In the genomic region with DNA sequence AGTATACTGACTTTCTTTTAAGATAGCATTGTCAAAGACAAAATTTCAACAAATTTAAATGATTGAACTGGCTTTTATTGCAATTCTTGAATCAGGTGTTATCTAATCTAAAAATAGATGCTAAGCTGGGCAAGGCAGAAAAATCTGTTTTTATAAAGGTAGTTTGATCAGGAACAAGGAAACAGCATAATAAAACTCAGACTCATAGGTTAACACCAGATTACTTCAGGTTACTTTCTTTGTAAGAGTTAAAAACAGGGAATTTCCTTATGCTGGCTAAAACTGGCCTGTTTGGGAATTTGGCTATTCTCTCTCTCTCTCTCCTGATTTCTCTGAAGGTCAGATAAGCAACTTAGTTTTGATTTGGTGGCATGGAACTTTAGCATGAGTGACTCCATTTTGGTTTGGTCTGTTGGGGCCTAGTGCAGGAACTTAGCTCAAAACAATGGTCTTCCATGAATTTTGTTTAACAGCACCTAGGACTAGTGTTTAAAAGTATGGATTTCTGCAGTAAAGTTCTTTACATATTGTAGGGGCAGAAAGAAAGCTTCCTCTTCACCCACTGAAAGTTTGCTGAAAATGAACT, we compare ENCODE assay signal across 1 cellular context.
TF ChIP-seq lines count a peak whose summit lies in the region.

No MANE protein-coding gene starts in this region.

TF ChIP-seq in K562, 482 proteins besides CTCF, POLR2A, EP300 and RAD21 (continued from another document and continues in another):
- TF ChIP-seq, protein P1, sequence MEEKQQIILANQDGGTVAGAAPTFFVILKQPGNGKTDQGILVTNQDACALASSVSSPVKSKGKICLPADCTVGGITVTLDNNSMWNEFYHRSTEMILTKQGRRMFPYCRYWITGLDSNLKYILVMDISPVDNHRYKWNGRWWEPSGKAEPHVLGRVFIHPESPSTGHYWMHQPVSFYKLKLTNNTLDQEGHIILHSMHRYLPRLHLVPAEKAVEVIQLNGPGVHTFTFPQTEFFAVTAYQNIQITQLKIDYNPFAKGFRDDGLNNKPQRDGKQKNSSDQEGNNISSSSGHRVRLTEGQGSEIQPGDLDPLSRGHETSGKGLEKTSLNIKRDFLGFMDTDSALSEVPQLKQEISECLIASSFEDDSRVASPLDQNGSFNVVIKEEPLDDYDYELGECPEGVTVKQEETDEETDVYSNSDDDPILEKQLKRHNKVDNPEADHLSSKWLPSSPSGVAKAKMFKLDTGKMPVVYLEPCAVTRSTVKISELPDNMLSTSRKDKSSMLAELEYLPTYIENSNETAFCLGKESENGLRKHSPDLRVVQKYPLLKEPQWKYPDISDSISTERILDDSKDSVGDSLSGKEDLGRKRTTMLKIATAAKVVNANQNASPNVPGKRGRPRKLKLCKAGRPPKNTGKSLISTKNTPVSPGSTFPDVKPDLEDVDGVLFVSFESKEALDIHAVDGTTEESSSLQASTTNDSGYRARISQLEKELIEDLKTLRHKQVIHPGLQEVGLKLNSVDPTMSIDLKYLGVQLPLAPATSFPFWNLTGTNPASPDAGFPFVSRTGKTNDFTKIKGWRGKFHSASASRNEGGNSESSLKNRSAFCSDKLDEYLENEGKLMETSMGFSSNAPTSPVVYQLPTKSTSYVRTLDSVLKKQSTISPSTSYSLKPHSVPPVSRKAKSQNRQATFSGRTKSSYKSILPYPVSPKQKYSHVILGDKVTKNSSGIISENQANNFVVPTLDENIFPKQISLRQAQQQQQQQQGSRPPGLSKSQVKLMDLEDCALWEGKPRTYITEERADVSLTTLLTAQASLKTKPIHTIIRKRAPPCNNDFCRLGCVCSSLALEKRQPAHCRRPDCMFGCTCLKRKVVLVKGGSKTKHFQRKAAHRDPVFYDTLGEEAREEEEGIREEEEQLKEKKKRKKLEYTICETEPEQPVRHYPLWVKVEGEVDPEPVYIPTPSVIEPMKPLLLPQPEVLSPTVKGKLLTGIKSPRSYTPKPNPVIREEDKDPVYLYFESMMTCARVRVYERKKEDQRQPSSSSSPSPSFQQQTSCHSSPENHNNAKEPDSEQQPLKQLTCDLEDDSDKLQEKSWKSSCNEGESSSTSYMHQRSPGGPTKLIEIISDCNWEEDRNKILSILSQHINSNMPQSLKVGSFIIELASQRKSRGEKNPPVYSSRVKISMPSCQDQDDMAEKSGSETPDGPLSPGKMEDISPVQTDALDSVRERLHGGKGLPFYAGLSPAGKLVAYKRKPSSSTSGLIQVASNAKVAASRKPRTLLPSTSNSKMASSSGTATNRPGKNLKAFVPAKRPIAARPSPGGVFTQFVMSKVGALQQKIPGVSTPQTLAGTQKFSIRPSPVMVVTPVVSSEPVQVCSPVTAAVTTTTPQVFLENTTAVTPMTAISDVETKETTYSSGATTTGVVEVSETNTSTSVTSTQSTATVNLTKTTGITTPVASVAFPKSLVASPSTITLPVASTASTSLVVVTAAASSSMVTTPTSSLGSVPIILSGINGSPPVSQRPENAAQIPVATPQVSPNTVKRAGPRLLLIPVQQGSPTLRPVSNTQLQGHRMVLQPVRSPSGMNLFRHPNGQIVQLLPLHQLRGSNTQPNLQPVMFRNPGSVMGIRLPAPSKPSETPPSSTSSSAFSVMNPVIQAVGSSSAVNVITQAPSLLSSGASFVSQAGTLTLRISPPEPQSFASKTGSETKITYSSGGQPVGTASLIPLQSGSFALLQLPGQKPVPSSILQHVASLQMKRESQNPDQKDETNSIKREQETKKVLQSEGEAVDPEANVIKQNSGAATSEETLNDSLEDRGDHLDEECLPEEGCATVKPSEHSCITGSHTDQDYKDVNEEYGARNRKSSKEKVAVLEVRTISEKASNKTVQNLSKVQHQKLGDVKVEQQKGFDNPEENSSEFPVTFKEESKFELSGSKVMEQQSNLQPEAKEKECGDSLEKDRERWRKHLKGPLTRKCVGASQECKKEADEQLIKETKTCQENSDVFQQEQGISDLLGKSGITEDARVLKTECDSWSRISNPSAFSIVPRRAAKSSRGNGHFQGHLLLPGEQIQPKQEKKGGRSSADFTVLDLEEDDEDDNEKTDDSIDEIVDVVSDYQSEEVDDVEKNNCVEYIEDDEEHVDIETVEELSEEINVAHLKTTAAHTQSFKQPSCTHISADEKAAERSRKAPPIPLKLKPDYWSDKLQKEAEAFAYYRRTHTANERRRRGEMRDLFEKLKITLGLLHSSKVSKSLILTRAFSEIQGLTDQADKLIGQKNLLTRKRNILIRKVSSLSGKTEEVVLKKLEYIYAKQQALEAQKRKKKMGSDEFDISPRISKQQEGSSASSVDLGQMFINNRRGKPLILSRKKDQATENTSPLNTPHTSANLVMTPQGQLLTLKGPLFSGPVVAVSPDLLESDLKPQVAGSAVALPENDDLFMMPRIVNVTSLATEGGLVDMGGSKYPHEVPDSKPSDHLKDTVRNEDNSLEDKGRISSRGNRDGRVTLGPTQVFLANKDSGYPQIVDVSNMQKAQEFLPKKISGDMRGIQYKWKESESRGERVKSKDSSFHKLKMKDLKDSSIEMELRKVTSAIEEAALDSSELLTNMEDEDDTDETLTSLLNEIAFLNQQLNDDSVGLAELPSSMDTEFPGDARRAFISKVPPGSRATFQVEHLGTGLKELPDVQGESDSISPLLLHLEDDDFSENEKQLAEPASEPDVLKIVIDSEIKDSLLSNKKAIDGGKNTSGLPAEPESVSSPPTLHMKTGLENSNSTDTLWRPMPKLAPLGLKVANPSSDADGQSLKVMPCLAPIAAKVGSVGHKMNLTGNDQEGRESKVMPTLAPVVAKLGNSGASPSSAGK (IDR thresholded peaks at IDR 0.05), result no peak
- TF ChIP-seq RBM17 (IDR thresholded peaks at IDR 0.05; ENCODE audit: borderline replicate concordance, low read depth, low read length), result no peak
- TF ChIP-seq MAFG (tag; conservative IDR thresholded peaks at IDR 0.05), result no peak
- no peak for TF ChIP-seq SUPT5H (IDR thresholded peaks at IDR 0.05)
- TF ChIP-seq KLF13 (tag; IDR thresholded peaks at IDR 0.05; ENCODE audit: borderline replicate concordance, low read depth), result 0 out of 2 replicates have a peak, but pooled peaks have one; percentile 39
- TF ChIP-seq, protein P2, sequence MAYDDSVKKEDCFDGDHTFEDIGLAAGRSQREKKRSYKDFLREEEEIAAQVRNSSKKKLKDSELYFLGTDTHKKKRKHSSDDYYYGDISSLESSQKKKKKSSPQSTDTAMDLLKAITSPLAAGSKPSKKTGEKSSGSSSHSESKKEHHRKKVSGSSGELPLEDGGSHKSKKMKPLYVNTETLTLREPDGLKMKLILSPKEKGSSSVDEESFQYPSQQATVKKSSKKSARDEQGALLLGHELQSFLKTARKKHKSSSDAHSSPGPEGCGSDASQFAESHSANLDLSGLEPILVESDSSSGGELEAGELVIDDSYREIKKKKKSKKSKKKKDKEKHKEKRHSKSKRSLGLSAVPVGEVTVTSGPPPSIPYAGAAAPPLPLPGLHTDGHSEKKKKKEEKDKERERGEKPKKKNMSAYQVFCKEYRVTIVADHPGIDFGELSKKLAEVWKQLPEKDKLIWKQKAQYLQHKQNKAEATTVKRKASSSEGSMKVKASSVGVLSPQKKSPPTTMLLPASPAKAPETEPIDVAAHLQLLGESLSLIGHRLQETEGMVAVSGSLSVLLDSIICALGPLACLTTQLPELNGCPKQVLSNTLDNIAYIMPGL (CRISPR knock-in tag; IDR thresholded peaks at IDR 0.05), result no peak
- TF ChIP-seq ZNF311 (CRISPR knock-in tag; IDR thresholded peaks at IDR 0.05), result peak; percentile 81; the same call in 1 of the 2 replicates
- peak; percentile 82; the same call in 1 of the 2 replicates for TF ChIP-seq KLF6 (CRISPR knock-in tag; IDR thresholded peaks at IDR 0.05; ENCODE audit: borderline replicate concordance)
- no peak for TF ChIP-seq NUFIP1 (IDR thresholded peaks at IDR 0.05; ENCODE audit: partially characterized antibody)
- TF ChIP-seq HMG20A (CRISPR knock-in tag; conservative IDR thresholded peaks at IDR 0.05), result no peak
- TF ChIP-seq, protein P3, sequence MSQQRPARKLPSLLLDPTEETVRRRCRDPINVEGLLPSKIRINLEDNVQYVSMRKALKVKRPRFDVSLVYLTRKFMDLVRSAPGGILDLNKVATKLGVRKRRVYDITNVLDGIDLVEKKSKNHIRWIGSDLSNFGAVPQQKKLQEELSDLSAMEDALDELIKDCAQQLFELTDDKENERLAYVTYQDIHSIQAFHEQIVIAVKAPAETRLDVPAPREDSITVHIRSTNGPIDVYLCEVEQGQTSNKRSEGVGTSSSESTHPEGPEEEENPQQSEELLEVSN (IDR thresholded peaks at IDR 0.05; ENCODE audit: borderline replicate concordance in 1 of 2, extremely low read depth in 1 of 2, insufficient read depth in 1 of 2, insufficient read length in 1 of 2, low read depth in 1 of 2, low read length in 1 of 2, poor library complexity in 1 of 2, severe bottlenecking in 1 of 2), result no peak
- TF ChIP-seq, protein P4, sequence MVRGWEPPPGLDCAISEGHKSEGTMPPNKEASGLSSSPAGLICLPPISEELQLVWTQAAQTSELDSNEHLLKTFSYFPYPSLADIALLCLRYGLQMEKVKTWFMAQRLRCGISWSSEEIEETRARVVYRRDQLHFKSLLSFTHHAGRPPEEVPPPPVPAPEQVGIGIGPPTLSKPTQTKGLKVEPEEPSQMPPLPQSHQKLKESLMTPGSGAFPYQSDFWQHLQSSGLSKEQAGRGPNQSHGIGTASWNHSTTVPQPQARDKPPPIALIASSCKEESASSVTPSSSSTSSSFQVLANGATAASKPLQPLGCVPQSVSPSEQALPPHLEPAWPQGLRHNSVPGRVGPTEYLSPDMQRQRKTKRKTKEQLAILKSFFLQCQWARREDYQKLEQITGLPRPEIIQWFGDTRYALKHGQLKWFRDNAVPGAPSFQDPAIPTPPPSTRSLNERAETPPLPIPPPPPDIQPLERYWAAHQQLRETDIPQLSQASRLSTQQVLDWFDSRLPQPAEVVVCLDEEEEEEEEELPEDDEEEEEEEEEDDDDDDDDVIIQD (CRISPR knock-in tag; IDR thresholded peaks at IDR 0.05), result no peak
- TF ChIP-seq JUNB (CRISPR knock-in tag; conservative IDR thresholded peaks at IDR 0.05), result no peak
- no peak for TF ChIP-seq SMAD1 (IDR thresholded peaks at IDR 0.05; ENCODE audit: low read depth, low read length, partially characterized antibody)
- peak; percentile 73 for TF ChIP-seq BACH1 (tag; IDR thresholded peaks at IDR 0.05)
- TF ChIP-seq KAT2B (IDR thresholded peaks at IDR 0.05; ENCODE audit: low read depth, low read length), result no peak
- no peak for TF ChIP-seq ETV5 (CRISPR knock-in tag; IDR thresholded peaks at IDR 0.05; ENCODE audit: low read depth)
- TF ChIP-seq, protein P5, sequence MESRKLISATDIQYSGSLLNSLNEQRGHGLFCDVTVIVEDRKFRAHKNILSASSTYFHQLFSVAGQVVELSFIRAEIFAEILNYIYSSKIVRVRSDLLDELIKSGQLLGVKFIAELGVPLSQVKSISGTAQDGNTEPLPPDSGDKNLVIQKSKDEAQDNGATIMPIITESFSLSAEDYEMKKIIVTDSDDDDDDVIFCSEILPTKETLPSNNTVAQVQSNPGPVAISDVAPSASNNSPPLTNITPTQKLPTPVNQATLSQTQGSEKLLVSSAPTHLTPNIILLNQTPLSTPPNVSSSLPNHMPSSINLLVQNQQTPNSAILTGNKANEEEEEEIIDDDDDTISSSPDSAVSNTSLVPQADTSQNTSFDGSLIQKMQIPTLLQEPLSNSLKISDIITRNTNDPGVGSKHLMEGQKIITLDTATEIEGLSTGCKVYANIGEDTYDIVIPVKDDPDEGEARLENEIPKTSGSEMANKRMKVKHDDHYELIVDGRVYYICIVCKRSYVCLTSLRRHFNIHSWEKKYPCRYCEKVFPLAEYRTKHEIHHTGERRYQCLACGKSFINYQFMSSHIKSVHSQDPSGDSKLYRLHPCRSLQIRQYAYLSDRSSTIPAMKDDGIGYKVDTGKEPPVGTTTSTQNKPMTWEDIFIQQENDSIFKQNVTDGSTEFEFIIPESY (CRISPR knock-in tag; IDR thresholded peaks at IDR 0.05), result no peak
- TF ChIP-seq, protein P6, sequence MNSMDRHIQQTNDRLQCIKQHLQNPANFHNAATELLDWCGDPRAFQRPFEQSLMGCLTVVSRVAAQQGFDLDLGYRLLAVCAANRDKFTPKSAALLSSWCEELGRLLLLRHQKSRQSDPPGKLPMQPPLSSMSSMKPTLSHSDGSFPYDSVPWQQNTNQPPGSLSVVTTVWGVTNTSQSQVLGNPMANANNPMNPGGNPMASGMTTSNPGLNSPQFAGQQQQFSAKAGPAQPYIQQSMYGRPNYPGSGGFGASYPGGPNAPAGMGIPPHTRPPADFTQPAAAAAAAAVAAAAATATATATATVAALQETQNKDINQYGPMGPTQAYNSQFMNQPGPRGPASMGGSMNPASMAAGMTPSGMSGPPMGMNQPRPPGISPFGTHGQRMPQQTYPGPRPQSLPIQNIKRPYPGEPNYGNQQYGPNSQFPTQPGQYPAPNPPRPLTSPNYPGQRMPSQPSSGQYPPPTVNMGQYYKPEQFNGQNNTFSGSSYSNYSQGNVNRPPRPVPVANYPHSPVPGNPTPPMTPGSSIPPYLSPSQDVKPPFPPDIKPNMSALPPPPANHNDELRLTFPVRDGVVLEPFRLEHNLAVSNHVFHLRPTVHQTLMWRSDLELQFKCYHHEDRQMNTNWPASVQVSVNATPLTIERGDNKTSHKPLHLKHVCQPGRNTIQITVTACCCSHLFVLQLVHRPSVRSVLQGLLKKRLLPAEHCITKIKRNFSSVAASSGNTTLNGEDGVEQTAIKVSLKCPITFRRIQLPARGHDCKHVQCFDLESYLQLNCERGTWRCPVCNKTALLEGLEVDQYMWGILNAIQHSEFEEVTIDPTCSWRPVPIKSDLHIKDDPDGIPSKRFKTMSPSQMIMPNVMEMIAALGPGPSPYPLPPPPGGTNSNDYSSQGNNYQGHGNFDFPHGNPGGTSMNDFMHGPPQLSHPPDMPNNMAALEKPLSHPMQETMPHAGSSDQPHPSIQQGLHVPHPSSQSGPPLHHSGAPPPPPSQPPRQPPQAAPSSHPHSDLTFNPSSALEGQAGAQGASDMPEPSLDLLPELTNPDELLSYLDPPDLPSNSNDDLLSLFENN (IDR thresholded peaks at IDR 0.05; ENCODE audit: low read depth in 2 of 2, low read length in 2 of 2), result no peak
- TF ChIP-seq SAP30 (IDR thresholded peaks at IDR 0.05; ENCODE audit: borderline replicate concordance, insufficient read depth, low read depth, low read length, poor library complexity, severe bottlenecking), result no peak
- TF ChIP-seq NEUROD1 (IDR thresholded peaks at IDR 0.05; ENCODE audit: borderline replicate concordance, low read depth, low read length, partially characterized antibody), result no peak
- no peak for TF ChIP-seq RB1 (IDR thresholded peaks at IDR 0.05; ENCODE audit: low read depth)
- TF ChIP-seq THRAP3 (IDR thresholded peaks at IDR 0.05; ENCODE audit: borderline replicate concordance), result no peak
- TF ChIP-seq CEBPB (tag; IDR thresholded peaks at IDR 0.05), result no peak
- no peak for TF ChIP-seq CBX3 (IDR thresholded peaks at IDR 0.05; ENCODE audit: borderline replicate concordance in 1 of 2, low read length in 2 of 2)
- peak; percentile 88 for TF ChIP-seq PTRF (tag; IDR thresholded peaks at IDR 0.05)
- TF ChIP-seq, protein P7, sequence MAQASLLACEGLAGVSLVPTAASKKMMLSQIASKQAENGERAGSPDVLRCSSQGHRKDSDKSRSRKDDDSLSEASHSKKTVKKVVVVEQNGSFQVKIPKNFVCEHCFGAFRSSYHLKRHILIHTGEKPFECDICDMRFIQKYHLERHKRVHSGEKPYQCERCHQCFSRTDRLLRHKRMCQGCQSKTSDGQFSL (CRISPR knock-in tag; IDR thresholded peaks at IDR 0.05), result no peak
- TF ChIP-seq, protein P7 (tag; IDR thresholded peaks at IDR 0.05), result peak in 1 of 2 experiments; percentile 93; a peak in 2 of 4 replicates
- TF ChIP-seq CREB1 (IDR thresholded peaks at IDR 0.05), result no peak
- TF ChIP-seq CREB1 (CRISPR knock-in tag; IDR thresholded peaks at IDR 0.05), result no peak
